In genomic region chr9:98506422-98507054, GRCh38 we compare ENCODE assay signal across 22 cellular contexts.
"Had no signal": no experiment of that assay in that cellular context is flagged by ENCODE, and none has a peak within 500 bp of the region (broad histone marks: within the 10 kb centered on the region; RNA-seq: fewer than 3 reads in every experiment).

No MANE protein-coding gene starts in this region.

- DNase-seq: activated CD4-positive, alpha-beta T cell treated with anti-CD3 and anti-CD28 coated beads, Interleukin-2, amount 10 ng/mL, durations not matched to agents 7 days and 5 days; activated CD4-positive, CD25-positive, alpha-beta regulatory T cell treated with anti-CD3 and anti-CD28 coated beads, Interleukin-2, amount 50 U/mL, for 72 hours; activated CD8-positive, alpha-beta memory T cell treated with anti-CD3 and anti-CD28 coated beads, Interleukin-2, amount 10 ng/mL, durations not matched to agents 7 days and 5 days; activated CD8-positive, alpha-beta T cell treated with anti-CD3 and anti-CD28 coated beads for 36 hours; activated naive CD4-positive, alpha-beta T cell; activated T-cell treated with anti-CD3 and anti-CD28 coated beads for 4 hours; activated T-cell treated with anti-CD3 and anti-CD28 coated beads, Interleukin-2, amount 50 U/mL, for 72 hours; cortex of kidney; foreskin melanocyte; heart right ventricle; left lung; mucosa of descending colon; nucleus accumbens; right cardiac atrium; stimulated activated CD4-positive, alpha-beta T cell treated with anti-CD3 and anti-CD28 coated beads, Interleukin-15, amount 100 ng/mL, for 24 hours; stimulated activated CD4-positive, alpha-beta T cell treated with anti-CD3 and anti-CD28 coated beads, Interleukin-2, amount 100 ng/mL, for 24 hours; stimulated activated naive CD4-positive, alpha-beta T cell; T-helper 2 cell; tibial artery; upper lobe of right lung had no signal

- H3K4me3 Mint-ChIP-seq: activated CD4-positive, alpha-beta T cell treated with anti-CD3 and anti-CD28 coated beads, Interleukin-2, amount 10 ng/mL, durations not matched to agents 7 days and 5 days; activated CD8-positive, alpha-beta memory T cell treated with anti-CD3 and anti-CD28 coated beads, Interleukin-2, amount 10 ng/mL, durations not matched to agents 7 days and 5 days; activated CD8-positive, alpha-beta T cell treated with anti-CD3 and anti-CD28 coated beads for 36 hours; activated T-cell treated with anti-CD3 and anti-CD28 coated beads, Interleukin-2, amount 50 U/mL, for 72 hours had no signal

- H3K4me1 Mint-ChIP-seq: activated CD4-positive, alpha-beta T cell treated with anti-CD3 and anti-CD28 coated beads, Interleukin-2, amount 10 ng/mL, durations not matched to agents 7 days and 5 days; activated CD8-positive, alpha-beta memory T cell treated with anti-CD3 and anti-CD28 coated beads, Interleukin-2, amount 10 ng/mL, durations not matched to agents 7 days and 5 days had no signal

- H3K9me3 Mint-ChIP-seq: activated CD4-positive, alpha-beta T cell treated with anti-CD3 and anti-CD28 coated beads, Interleukin-2, amount 10 ng/mL, durations not matched to agents 7 days and 5 days; activated CD8-positive, alpha-beta T cell treated with anti-CD3 and anti-CD28 coated beads for 36 hours; activated T-cell treated with anti-CD3 and anti-CD28 coated beads, Interleukin-2, amount 50 U/mL, for 72 hours had no signal

- H3K36me3 Mint-ChIP-seq: activated CD8-positive, alpha-beta memory T cell treated with anti-CD3 and anti-CD28 coated beads, Interleukin-2, amount 10 ng/mL, durations not matched to agents 7 days and 5 days had no signal

- ATAC-seq: activated CD8-positive, alpha-beta memory T cell treated with anti-CD3 and anti-CD28 coated beads, Interleukin-2, amount 10 ng/mL, durations not matched to agents 7 days and 5 days; activated CD8-positive, alpha-beta T cell treated with anti-CD3 and anti-CD28 coated beads for 36 hours; activated naive CD4-positive, alpha-beta T cell treated with anti-CD3 and anti-CD28 coated beads, Interleukin-2, amount 50 U/mL, for 72 hours; activated T-cell treated with anti-CD3 and anti-CD28 coated beads, Interleukin-2, amount 50 U/mL, for 72 hours; esophagus mucosa; heart right ventricle; left lung; mucosa of descending colon; right cardiac atrium; upper lobe of right lung had no signal

- H3K27ac Mint-ChIP-seq: activated CD4-positive, alpha-beta T cell treated with anti-CD3 and anti-CD28 coated beads, Interleukin-2, amount 10 ng/mL, durations not matched to agents 7 days and 5 days; activated CD8-positive, alpha-beta memory T cell treated with anti-CD3 and anti-CD28 coated beads, Interleukin-2, amount 10 ng/mL, durations not matched to agents 7 days and 5 days; activated CD8-positive, alpha-beta T cell treated with anti-CD3 and anti-CD28 coated beads for 36 hours; activated naive CD4-positive, alpha-beta T cell treated with anti-CD3 and anti-CD28 coated beads, Interleukin-2, amount 50 U/mL, for 72 hours; activated T-cell treated with anti-CD3 and anti-CD28 coated beads, Interleukin-2, amount 50 U/mL, for 72 hours had no signal
